Comparison of ENCODE assay signal across 1 cellular context in genomic region chr19:39053276-39054090, GRCh38.
TF ChIP-seq lines count a peak whose summit lies in the region.

No MANE protein-coding gene starts in this region.

TF ChIP-seq in HepG2, 621 proteins besides CTCF, POLR2A, EP300 and RAD21 (continued from another document and continues in another):
- TF ChIP-seq, protein P1, sequence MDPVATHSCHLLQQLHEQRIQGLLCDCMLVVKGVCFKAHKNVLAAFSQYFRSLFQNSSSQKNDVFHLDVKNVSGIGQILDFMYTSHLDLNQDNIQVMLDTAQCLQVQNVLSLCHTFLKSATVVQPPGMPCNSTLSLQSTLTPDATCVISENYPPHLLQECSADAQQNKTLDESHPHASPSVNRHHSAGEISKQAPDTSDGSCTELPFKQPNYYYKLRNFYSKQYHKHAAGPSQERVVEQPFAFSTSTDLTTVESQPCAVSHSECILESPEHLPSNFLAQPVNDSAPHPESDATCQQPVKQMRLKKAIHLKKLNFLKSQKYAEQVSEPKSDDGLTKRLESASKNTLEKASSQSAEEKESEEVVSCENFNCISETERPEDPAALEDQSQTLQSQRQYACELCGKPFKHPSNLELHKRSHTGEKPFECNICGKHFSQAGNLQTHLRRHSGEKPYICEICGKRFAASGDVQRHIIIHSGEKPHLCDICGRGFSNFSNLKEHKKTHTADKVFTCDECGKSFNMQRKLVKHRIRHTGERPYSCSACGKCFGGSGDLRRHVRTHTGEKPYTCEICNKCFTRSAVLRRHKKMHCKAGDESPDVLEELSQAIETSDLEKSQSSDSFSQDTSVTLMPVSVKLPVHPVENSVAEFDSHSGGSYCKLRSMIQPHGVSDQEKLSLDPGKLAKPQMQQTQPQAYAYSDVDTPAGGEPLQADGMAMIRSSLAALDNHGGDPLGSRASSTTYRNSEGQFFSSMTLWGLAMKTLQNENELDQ (CRISPR knock-in tag; IDR thresholded peaks at IDR 0.05; ENCODE audit: borderline replicate concordance): no peak
- no peak for TF ChIP-seq ZNF432 (CRISPR knock-in tag; IDR thresholded peaks at IDR 0.05; ENCODE audit: borderline replicate concordance)
- TF ChIP-seq TCF12 (IDR thresholded peaks at IDR 0.05): no peak
- no peak for TF ChIP-seq TCF12 (CRISPR knock-in tag; IDR thresholded peaks at IDR 0.05)
- TF ChIP-seq SP5 (CRISPR knock-in tag; IDR thresholded peaks at IDR 0.05; ENCODE audit: borderline replicate concordance, low read depth): peak; percentile 97
- TF ChIP-seq ZMYM3 (CRISPR knock-in tag; IDR thresholded peaks at IDR 0.05): 0 out of 2 replicates have a peak, but pooled peaks have one; percentile 36
- TF ChIP-seq PCBP1 (IDR thresholded peaks at IDR 0.05; ENCODE audit: borderline replicate concordance, low read depth, low read length): 0 out of 2 replicates have a peak, but pooled peaks have one; percentile 59
- TF ChIP-seq KAT8 (CRISPR knock-in tag; IDR thresholded peaks at IDR 0.05): no peak
- peak; percentile 86 for TF ChIP-seq GATAD2A (CRISPR knock-in tag; IDR thresholded peaks at IDR 0.05)
- TF ChIP-seq BCLAF1 (IDR thresholded peaks at IDR 0.05): no peak
- peak; percentile 87 for TF ChIP-seq ZNF770 (CRISPR knock-in tag; IDR thresholded peaks at IDR 0.05)
- 0 out of 2 replicates have a peak, but pooled peaks have one; percentile 30 for TF ChIP-seq PHF21A (CRISPR knock-in tag; IDR thresholded peaks at IDR 0.05)
- no peak for TF ChIP-seq ZNF260 (CRISPR knock-in tag; IDR thresholded peaks at IDR 0.05; ENCODE audit: borderline replicate concordance, low read depth)
- 0 out of 2 replicates have a peak, but pooled peaks have one; percentile 18 for TF ChIP-seq IKZF5 (CRISPR knock-in tag; IDR thresholded peaks at IDR 0.05)
- TF ChIP-seq, protein P2, sequence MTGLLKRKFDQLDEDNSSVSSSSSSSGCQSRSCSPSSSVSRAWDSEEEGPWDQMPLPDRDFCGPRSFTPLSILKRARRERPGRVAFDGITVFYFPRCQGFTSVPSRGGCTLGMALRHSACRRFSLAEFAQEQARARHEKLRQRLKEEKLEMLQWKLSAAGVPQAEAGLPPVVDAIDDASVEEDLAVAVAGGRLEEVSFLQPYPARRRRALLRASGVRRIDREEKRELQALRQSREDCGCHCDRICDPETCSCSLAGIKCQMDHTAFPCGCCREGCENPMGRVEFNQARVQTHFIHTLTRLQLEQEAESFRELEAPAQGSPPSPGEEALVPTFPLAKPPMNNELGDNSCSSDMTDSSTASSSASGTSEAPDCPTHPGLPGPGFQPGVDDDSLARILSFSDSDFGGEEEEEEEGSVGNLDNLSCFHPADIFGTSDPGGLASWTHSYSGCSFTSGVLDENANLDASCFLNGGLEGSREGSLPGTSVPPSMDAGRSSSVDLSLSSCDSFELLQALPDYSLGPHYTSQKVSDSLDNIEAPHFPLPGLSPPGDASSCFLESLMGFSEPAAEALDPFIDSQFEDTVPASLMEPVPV (CRISPR knock-in tag; IDR thresholded peaks at IDR 0.05): peak; percentile 49; the same call in 1 of the 2 replicates
- TF ChIP-seq, protein P3, sequence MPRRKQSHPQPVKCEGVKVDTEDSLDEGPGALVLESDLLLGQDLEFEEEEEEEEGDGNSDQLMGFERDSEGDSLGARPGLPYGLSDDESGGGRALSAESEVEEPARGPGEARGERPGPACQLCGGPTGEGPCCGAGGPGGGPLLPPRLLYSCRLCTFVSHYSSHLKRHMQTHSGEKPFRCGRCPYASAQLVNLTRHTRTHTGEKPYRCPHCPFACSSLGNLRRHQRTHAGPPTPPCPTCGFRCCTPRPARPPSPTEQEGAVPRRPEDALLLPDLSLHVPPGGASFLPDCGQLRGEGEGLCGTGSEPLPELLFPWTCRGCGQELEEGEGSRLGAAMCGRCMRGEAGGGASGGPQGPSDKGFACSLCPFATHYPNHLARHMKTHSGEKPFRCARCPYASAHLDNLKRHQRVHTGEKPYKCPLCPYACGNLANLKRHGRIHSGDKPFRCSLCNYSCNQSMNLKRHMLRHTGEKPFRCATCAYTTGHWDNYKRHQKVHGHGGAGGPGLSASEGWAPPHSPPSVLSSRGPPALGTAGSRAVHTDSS (CRISPR knock-in tag; conservative IDR thresholded peaks at IDR 0.05): no peak
- TF ChIP-seq ZFY (CRISPR knock-in tag; IDR thresholded peaks at IDR 0.05): peak; percentile 12; the same call in 1 of the 2 replicates
- no peak for TF ChIP-seq KLF13 (CRISPR knock-in tag; IDR thresholded peaks at IDR 0.05)
- TF ChIP-seq BHLHE40 (IDR thresholded peaks at IDR 0.05; ENCODE audit: low read length): peak; percentile 69
- TF ChIP-seq MAZ (IDR thresholded peaks at IDR 0.05; ENCODE audit: borderline replicate concordance, low read depth, low read length): no peak
- TF ChIP-seq MAZ (CRISPR knock-in tag; IDR thresholded peaks at IDR 0.05; ENCODE audit: low read depth): 0 out of 2 replicates have a peak, but pooled peaks have one; percentile 38
- peak; percentile 55; the same call in 1 of the 2 replicates for TF ChIP-seq PITX1 (CRISPR knock-in tag; IDR thresholded peaks at IDR 0.05)
- no peak for TF ChIP-seq ZNF280D (CRISPR knock-in tag; IDR thresholded peaks at IDR 0.05)
- peak; percentile 34; the same call in 1 of the 2 replicates for TF ChIP-seq RARA (CRISPR knock-in tag; IDR thresholded peaks at IDR 0.05)
- TF ChIP-seq ZNF772 (CRISPR knock-in tag; IDR thresholded peaks at IDR 0.05): 0 out of 2 replicates have a peak, but pooled peaks have one; percentile 36
- TF ChIP-seq ZNF451 (CRISPR knock-in tag; IDR thresholded peaks at IDR 0.05): 0 out of 2 replicates have a peak, but pooled peaks have one; percentile 56
- TF ChIP-seq, protein P4, sequence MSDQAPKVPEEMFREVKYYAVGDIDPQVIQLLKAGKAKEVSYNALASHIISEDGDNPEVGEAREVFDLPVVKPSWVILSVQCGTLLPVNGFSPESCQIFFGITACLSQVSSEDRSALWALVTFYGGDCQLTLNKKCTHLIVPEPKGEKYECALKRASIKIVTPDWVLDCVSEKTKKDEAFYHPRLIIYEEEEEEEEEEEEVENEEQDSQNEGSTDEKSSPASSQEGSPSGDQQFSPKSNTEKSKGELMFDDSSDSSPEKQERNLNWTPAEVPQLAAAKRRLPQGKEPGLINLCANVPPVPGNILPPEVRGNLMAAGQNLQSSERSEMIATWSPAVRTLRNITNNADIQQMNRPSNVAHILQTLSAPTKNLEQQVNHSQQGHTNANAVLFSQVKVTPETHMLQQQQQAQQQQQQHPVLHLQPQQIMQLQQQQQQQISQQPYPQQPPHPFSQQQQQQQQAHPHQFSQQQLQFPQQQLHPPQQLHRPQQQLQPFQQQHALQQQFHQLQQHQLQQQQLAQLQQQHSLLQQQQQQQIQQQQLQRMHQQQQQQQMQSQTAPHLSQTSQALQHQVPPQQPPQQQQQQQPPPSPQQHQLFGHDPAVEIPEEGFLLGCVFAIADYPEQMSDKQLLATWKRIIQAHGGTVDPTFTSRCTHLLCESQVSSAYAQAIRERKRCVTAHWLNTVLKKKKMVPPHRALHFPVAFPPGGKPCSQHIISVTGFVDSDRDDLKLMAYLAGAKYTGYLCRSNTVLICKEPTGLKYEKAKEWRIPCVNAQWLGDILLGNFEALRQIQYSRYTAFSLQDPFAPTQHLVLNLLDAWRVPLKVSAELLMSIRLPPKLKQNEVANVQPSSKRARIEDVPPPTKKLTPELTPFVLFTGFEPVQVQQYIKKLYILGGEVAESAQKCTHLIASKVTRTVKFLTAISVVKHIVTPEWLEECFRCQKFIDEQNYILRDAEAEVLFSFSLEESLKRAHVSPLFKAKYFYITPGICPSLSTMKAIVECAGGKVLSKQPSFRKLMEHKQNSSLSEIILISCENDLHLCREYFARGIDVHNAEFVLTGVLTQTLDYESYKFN (CRISPR knock-in tag; conservative IDR thresholded peaks at IDR 0.05): peak; percentile 79
- TF ChIP-seq, protein P5, sequence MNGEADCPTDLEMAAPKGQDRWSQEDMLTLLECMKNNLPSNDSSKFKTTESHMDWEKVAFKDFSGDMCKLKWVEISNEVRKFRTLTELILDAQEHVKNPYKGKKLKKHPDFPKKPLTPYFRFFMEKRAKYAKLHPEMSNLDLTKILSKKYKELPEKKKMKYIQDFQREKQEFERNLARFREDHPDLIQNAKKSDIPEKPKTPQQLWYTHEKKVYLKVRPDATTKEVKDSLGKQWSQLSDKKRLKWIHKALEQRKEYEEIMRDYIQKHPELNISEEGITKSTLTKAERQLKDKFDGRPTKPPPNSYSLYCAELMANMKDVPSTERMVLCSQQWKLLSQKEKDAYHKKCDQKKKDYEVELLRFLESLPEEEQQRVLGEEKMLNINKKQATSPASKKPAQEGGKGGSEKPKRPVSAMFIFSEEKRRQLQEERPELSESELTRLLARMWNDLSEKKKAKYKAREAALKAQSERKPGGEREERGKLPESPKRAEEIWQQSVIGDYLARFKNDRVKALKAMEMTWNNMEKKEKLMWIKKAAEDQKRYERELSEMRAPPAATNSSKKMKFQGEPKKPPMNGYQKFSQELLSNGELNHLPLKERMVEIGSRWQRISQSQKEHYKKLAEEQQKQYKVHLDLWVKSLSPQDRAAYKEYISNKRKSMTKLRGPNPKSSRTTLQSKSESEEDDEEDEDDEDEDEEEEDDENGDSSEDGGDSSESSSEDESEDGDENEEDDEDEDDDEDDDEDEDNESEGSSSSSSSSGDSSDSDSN (CRISPR knock-in tag; IDR thresholded peaks at IDR 0.05): peak; percentile 26; the same call in 1 of the 2 replicates
- TF ChIP-seq ZKSCAN8 (CRISPR knock-in tag; IDR thresholded peaks at IDR 0.05; ENCODE audit: borderline replicate concordance): no peak
- peak; percentile 35; the same call in 1 of the 2 replicates for TF ChIP-seq GABPB1 (CRISPR knock-in tag; IDR thresholded peaks at IDR 0.05)
- peak; percentile 61 for TF ChIP-seq FOXA3 (CRISPR knock-in tag; IDR thresholded peaks at IDR 0.05)
